In genomic region chr3:53202331-53203015, GRCh38 we compare ENCODE assay signal across 24 cellular contexts. TPM values are rescaled to one million over a fixed set of nuclear protein-coding genes. Genes with fewer than 3 reads are reported as not detected.
A peak's percentile ranks its signal among the peaks of the same experiment; 100 is the strongest.
DNase-seq lines count a peak whose midpoint lies in the region; ATAC-seq and TF ChIP-seq lines count a peak whose summit lies in the region.
"Had no signal": no experiment of that assay in that cellular context is flagged by ENCODE, and none has a peak within 500 bp of the region (broad histone marks: within the 10 kb centered on the region; RNA-seq: fewer than 3 reads in every experiment).

No MANE protein-coding gene starts in this region.

- H3K36me3 Mint-ChIP-seq in H9 (ENCODE audit: insufficient read depth in 1 of 3, low read depth in 3 of 3) (peaks cover 0 to 4% (median 0%) of the 10 kb centered on the region in 3 experiments; a peak in 1 of 7 replicates), immature natural killer cell (peaks cover 0 to 6% (median 0%) of the 10 kb centered on the region in 3 donors)

- no peak overlapping the region for H2BK15ac ChIP-seq in H9 (ENCODE audit: low read depth, low read length)

- H3K18ac ChIP-seq in H9 (ENCODE audit: insufficient read length, low read depth, low read length): no peak overlapping the region

- H3K9me3 ChIP-seq in H9 (ENCODE audit: control insufficient read depth, low read depth, low read length): no peaks in the 10 kb centered on the region
- H3K9me3 ChIP-seq in SK-N-SH: no peaks in the 10 kb centered on the region
- H3K9me3 ChIP-seq: SJCRH30, thoracic aorta, vagina had no signal

- no peak overlapping the region for H2BK12ac ChIP-seq in H9 (ENCODE audit: insufficient read length, low read depth, low read length)

- H3K14ac ChIP-seq in H9 (ENCODE audit: insufficient read depth, low read length): peak overlapping the region; percentile 78; the same call in 1 of the 2 replicates

- CTCF ChIA-PET in SK-N-SH (lab: Yijun Ruan, JAX): interaction anchor here (1.2 to 1.3 kb wide), 2 partner anchors 16 to 68 kb away, joined by 3 to 4 read pairs; no protein-coding TSS in a partner anchor

- H3K4me3 ChIP-seq in SK-N-SH (ENCODE audit: low read depth in 2 of 2, low read length in 1 of 2): no peak overlapping the region
- H3K4me3 ChIP-seq: GM12878, SJCRH30, thoracic aorta, vagina had no signal

- no peak overlapping the region for H4K8ac ChIP-seq in H9 (replicated peaks; ENCODE audit: insufficient read length, low read depth, low read length)

- no peak overlapping the region for H3K4me2 ChIP-seq in H9 (ENCODE audit: insufficient read depth, insufficient read length, low read length)
- no peak overlapping the region for H3K4me2 ChIP-seq in SK-N-SH

- H3K27ac Mint-ChIP-seq in H9: peak overlapping the region in 2 of 3 experiments; percentile 16 to 33; a peak in 2 of 7 replicates
- no peak overlapping the region for H3K27ac Mint-ChIP-seq in immature natural killer cell

- no peak overlapping the region for H3K23ac ChIP-seq in H9 (ENCODE audit: insufficient read length, low read depth, low read length)

- no peaks in the 10 kb centered on the region for H3K4me1 ChIP-seq in H9 (ENCODE audit: insufficient read depth, low read length)
- no peaks in the 10 kb centered on the region for H3K4me1 ChIP-seq in SK-N-SH (ENCODE audit: control insufficient read depth in 1 of 2, insufficient read depth in 2 of 2, low read depth in 1 of 2, low read length in 1 of 2)
- H3K4me1 ChIP-seq: SJCRH30, vagina had no signal

- H3K79me2 ChIP-seq in H9 (ENCODE audit: insufficient read depth, low read length): no peaks in the 10 kb centered on the region
- H3K79me2 ChIP-seq in SK-N-SH (ENCODE audit: insufficient read depth): no peaks in the 10 kb centered on the region

- no peak overlapping the region for H2BK5ac ChIP-seq in H9 (ENCODE audit: insufficient read length, low read length)

- peaks cover 0 to 4% of the 10 kb centered on the region in 2 experiments; a peak in 2 of 4 replicates for H3K4me1 Mint-ChIP-seq in H9
- H3K4me1 Mint-ChIP-seq in immature natural killer cell: no peaks in the 10 kb centered on the region

- no peaks in the 10 kb centered on the region for H3K27me3 ChIP-seq in H9 (ENCODE audit: insufficient read depth, low read length)
- no peaks in the 10 kb centered on the region for H3K27me3 ChIP-seq in SK-N-SH (ENCODE audit: insufficient read depth)
- H3K27me3 ChIP-seq: SJCRH30, vagina had no signal

- POLR2A ChIA-PET in SK-N-SH (lab: Yijun Ruan, JAX): no interaction called here

- TF ChIP-seq RAD21 in SK-N-SH (IDR thresholded peaks at IDR 0.05; ENCODE audit: low read length): no peak

- peaks cover 1% of the 10 kb centered on the region; the same call in 1 of the 2 replicates for H3K27me3 Mint-ChIP-seq in H9 (ENCODE audit: low read depth)
- peaks cover 5 to 12% (median 5%) of the 10 kb centered on the region in 3 donors for H3K27me3 Mint-ChIP-seq in immature natural killer cell (ENCODE audit: low read depth in 3 of 3)

- no peak for TF ChIP-seq EP300 in SK-N-SH (IDR thresholded peaks at IDR 0.05; ENCODE audit: borderline replicate concordance in 1 of 2, low read depth in 1 of 2, low read length in 1 of 2)

- H3K9ac ChIP-seq in H9 (ENCODE audit: extremely low read depth, insufficient read length, low read length) (no peak overlapping the region), SK-N-SH (no peak overlapping the region)

- peak; percentile 13 for ATAC-seq in left colon
- ATAC-seq in GM21717 (IDR thresholded peaks at IDR 0.05; ENCODE audit: unreplicated experiment): no peak
- ATAC-seq: activated T-cell treated with anti-CD3 and anti-CD28 coated beads, Interleukin-2, amount 50 U/mL, for 4 hours; GM12878; left cardiac atrium; Panc1 had no signal

- peak; percentile 31 for DNase-seq in DMS79 (lab: John Stamatoyannopoulos, UW)
- DNase-seq in H9: no peak
- DNase-seq in NCI-H345 treated with DMSO at 0.1 percent for 48 hours (lab: John Stamatoyannopoulos, UW; ENCODE audit: unreplicated experiment): peak; percentile 44
- no peak for DNase-seq in left colon
- DNase-seq in SK-N-SH: no peak
- DNase-seq in immature natural killer cell: no peak
- DNase-seq: activated CD4-positive, alpha-beta T cell treated with anti-CD3 and anti-CD28 coated beads for 48 hours; activated T-cell treated with anti-CD3 and anti-CD28 coated beads, Interleukin-2, amount 50 U/mL, for 4 hours; IMR-90; left cardiac atrium; mesenchymal stem cell; NCI-H1105; NCI-H446; retina; SJCRH30; stimulated activated CD4-positive, alpha-beta T cell treated with anti-CD3 and anti-CD28 coated beads, Interleukin-4, amount 100 ng/mL, for 24 hours; stimulated activated naive CD4-positive, alpha-beta T cell treated with Interleukin-2 at 50 U/mL for 16 hours; T-helper 1 cell had no signal

- no peak overlapping the region for H4K91ac ChIP-seq in H9 (ENCODE audit: insufficient read length, low read depth, low read length)

- no peak overlapping the region for H3K27ac ChIP-seq in H9 (ENCODE audit: insufficient read length, low read depth, low read length)
- H3K27ac ChIP-seq in SK-N-SH (ENCODE audit: low read depth in 2 of 2, low read length in 1 of 2): no peak overlapping the region
- H3K27ac ChIP-seq: C4-2B, SJCRH30, thoracic aorta, vagina had no signal

- no peak overlapping the region for H3T11ph ChIP-seq in H9 (ENCODE audit: low read length)

- H3K4me3 Mint-ChIP-seq in H9: no peak overlapping the region
- no peak overlapping the region for H3K4me3 Mint-ChIP-seq in immature natural killer cell
- H3K4me3 Mint-ChIP-seq: activated T-cell treated with anti-CD3 and anti-CD28 coated beads, Interleukin-2, amount 50 U/mL, for 4 hours had no signal

- WGBS in H9 (ENCODE audit: extremely low coverage, insufficient read length, low lambda C conversion rate): no CpG with 5 or more reads among the region's 14 CpGs
- WGBS in SK-N-SH (ENCODE audit: low lambda C conversion rate): 85% methylated on average over 14 of the region's 14 CpGs

- no peak overlapping the region for H2BK20ac ChIP-seq in H9 (ENCODE audit: low read depth, low read length, poor library complexity, severe bottlenecking)

- H3F3A ChIP-seq in SK-N-SH (replicated peaks; ENCODE audit: insufficient read depth): no peaks in the 10 kb centered on the region

- no peak overlapping the region for H4K5ac ChIP-seq in H9 (ENCODE audit: insufficient read length, low read depth, low read length)

- no peaks in the 10 kb centered on the region for H3K9me2 ChIP-seq in SK-N-SH

- no peak overlapping the region for H2AK5ac ChIP-seq in H9 (ENCODE audit: insufficient read length, low read length)

- H3K23me2 ChIP-seq in H9 (ENCODE audit: insufficient read length, low read depth, low read length, poor library complexity, severe bottlenecking): no peaks in the 10 kb centered on the region

- H3K79me1 ChIP-seq in H9 (ENCODE audit: insufficient read depth, low read depth, low read length, poor library complexity, severe bottlenecking): no peaks in the 10 kb centered on the region

- H3K56ac ChIP-seq in H9 (ENCODE audit: insufficient read length, low read depth, low read length): no peak overlapping the region

- intact Hi-C loops in left colon (cut with DNase I, micrococcal nuclease): no loop called here

- peaks cover 0 to 4% of the 10 kb centered on the region in 2 experiments; a peak in 2 of 5 replicates for H3K9me3 Mint-ChIP-seq in H9
- H3K9me3 Mint-ChIP-seq in immature natural killer cell: peaks cover 0 to 5% (median 0%) of the 10 kb centered on the region in 6 donors

- H3K4ac ChIP-seq in H9 (ENCODE audit: low read depth, low read length): no peak overlapping the region; the same call in 1 of the 2 replicates

- H4K20me1 ChIP-seq in H9 (ENCODE audit: control insufficient read depth, insufficient read depth, insufficient read length) (no peaks in the 10 kb centered on the region), SK-N-SH (ENCODE audit: insufficient read depth) (no peaks in the 10 kb centered on the region)

- no peak overlapping the region for H2BK120ac ChIP-seq in H9 (ENCODE audit: low read depth, low read length, poor library complexity, severe bottlenecking)

- H3K36me3 ChIP-seq in SK-N-SH (replicated peaks in 1 of 2; ENCODE audit: control insufficient read depth in 1 of 2, insufficient read depth in 2 of 2, low read length in 1 of 2): no peaks in the 10 kb centered on the region
- H3K36me3 ChIP-seq: SJCRH30, thoracic aorta, vagina had no signal

- H2AFZ ChIP-seq in H9 (ENCODE audit: low read length): no peak overlapping the region
- no peak overlapping the region for H2AFZ ChIP-seq in SK-N-SH (ENCODE audit: low read depth)

- TF ChIP-seq CTCF in H9 (conservative IDR thresholded peaks at IDR 0.05) (no peak; the same call in 2 of the 3 replicates), SK-N-SH (IDR thresholded peaks at IDR 0.05) (no peak)

TF ChIP-seq in SK-N-SH, 30 proteins besides CTCF, POLR2A, EP300 and RAD21:
- TF ChIP-seq TAF1 (IDR thresholded peaks at IDR 0.05; ENCODE audit: borderline replicate concordance, low read depth, low read length): no peak

RNA-seq across cellular contexts. Expression of gene PRKCD, which starts 41.5 kb away (rescaled TPM):
- 23.7 and 24.9 TPM in 2 replicates for total RNA-seq in H9 (2021)
- total RNA-seq in left colon: 10 to 100 TPM; 93.3 to 94.0 TPM
- 24.5 and 29.0 TPM in 2 replicates for polyA plus RNA-seq in SK-N-SH (2012; rRNA removed)
- 14.3 and 19.6 TPM in 2 replicates for polyA plus RNA-seq in SK-N-SH (2012; cell fraction: cytosol; rRNA removed)
- polyA plus RNA-seq in SK-N-SH (2012; cell fraction: nucleus; rRNA removed): 28.9 and 32.1 TPM in 2 replicates
- polyA plus RNA-seq in immature natural killer cell: 10 to 100 TPM; 14.7 to 36.8 (median 26.1) TPM

RNA-seq across cellular contexts. Expression of gene TKT, which starts 53.3 kb away (rescaled TPM):
- 650 and 676 TPM in 2 replicates for total RNA-seq in H9 (2021)
- total RNA-seq in left colon: 100 to 1,000 TPM; 170 to 242 TPM
- polyA plus RNA-seq in SK-N-SH (2012; rRNA removed): 119 and 144 TPM in 2 replicates
- 70.5 and 99.2 TPM in 2 replicates for polyA plus RNA-seq in SK-N-SH (2012; cell fraction: cytosol; rRNA removed)
- 178 and 225 TPM in 2 replicates for polyA plus RNA-seq in SK-N-SH (2012; cell fraction: nucleus; rRNA removed)
- 10 to 100 TPM; 52.6 to 75.2 (median 69.3) TPM for polyA plus RNA-seq in immature natural killer cell

Comparison
In these comparisons a context has a peak if more than half of its experiments do, and no peak if none do; other contexts are left out.
1. DNase-seq: peak in DMS79 (single experiment) and NCI-H345 treated with DMSO at 0.1 percent for 48 hours (single experiment); none in H9 (single experiment), left colon (0 of 2), SK-N-SH (single experiment) and immature natural killer cell (0 of 3).
2. H3K27ac Mint-ChIP-seq: peak in H9 (2 of 3); none in immature natural killer cell (0 of 6).